In genomic region chr18:77983270-77983669, GRCh38 we compare ENCODE assay signal across 9 cellular contexts.
"Had no signal": no experiment of that assay in that cellular context is flagged by ENCODE, and none has a peak within 500 bp of the region (broad histone marks: within the 10 kb centered on the region; RNA-seq: fewer than 3 reads in every experiment).

No MANE protein-coding gene starts in this region.

- H3K36me3 ChIP-seq: HAP-1 had no signal

- H3K9ac ChIP-seq: GM23248 had no signal

- H2AFZ ChIP-seq: GM23248, GM23338 had no signal

- FAIRE-seq: H54 had no signal

- DNase-seq: GM23248, GOT3, H9, HCEC 1CT, HFFc6 had no signal

- H3K4me3 ChIP-seq: GM23248, GM23338, HAP-1 had no signal

- H3K27ac Mint-ChIP-seq: GM23338, HFFc6 had no signal

- H3K4me1 Mint-ChIP-seq: GM23338 had no signal

- H3K27ac ChIP-seq: GM23248 had no signal

- ATAC-seq: GM23338, HCT116 had no signal

- H3K4me2 ChIP-seq: GM23338 had no signal

- H3K9me3 ChIP-seq: HAP-1 had no signal

- H3K9me3 Mint-ChIP-seq: H9 had no signal

- H3K4me3 Mint-ChIP-seq: GM23338, H9, HFFc6 had no signal

- H3K4me1 ChIP-seq: HAP-1 had no signal
